ENCODE assay signal across 8 cellular contexts in the genomic region with DNA sequence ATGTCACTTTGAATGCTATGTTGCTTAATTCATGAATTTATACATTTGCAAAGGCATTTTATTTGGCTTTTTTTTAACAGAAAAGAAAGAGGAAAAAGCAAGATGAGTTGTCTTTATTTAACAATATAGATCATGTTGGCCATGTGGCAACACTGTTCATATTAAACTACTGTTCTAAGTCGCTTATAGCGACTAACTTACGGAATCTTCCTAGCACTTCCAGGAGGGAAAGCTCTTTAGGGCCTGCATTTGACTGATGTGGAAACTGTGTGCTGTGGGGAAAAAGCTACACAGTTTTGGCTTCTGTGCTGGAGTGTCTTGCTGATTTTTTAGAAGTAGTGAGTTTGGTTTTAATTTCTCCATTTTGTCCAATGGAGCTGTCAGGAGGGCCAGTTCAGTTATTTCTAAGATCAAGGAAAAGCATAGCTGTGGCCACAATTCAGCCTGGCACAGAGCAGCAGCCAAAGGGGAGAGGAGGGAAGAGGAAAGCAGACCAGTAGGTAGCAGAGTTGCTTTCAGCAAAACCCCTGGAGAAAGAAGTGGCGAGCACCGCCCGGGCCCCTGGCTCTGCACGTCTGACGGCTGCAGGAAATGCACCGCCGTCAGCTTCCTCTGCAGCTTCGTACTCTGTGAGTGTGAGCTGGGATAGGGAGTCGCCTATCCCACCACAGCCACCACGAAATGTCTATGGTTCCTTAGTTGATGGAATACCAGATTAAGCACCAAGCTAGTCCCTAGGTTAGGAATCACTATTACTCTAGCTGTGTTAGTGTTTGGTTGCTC.
DNase-seq lines count a peak whose midpoint lies in the region; ATAC-seq, FAIRE-seq and TF ChIP-seq lines count a peak whose summit lies in the region.
"Had no signal": no experiment of that assay in that cellular context is flagged by ENCODE, and none has a peak within 500 bp of the region (broad histone marks: within the 10 kb centered on the region; RNA-seq: fewer than 3 reads in every experiment).

No MANE protein-coding gene starts in this region.

- no peak overlapping the region for H2AFZ ChIP-seq in PC-9

- no peak for TF ChIP-seq EP300 in esophagus muscularis mucosa (IDR thresholded peaks at IDR 0.05)

- CTCF ChIA-PET in PC-9 (lab: Charles Lee) = no interaction called here

- H3K9me3 ChIP-seq in PC-9 (ENCODE audit: insufficient read depth, low read depth) (no peaks in the 10 kb centered on the region), esophagus muscularis mucosa (no peaks in the 10 kb centered on the region)

- peaks cover 40% of the 10 kb centered on the region for H3K4me1 Mint-ChIP-seq in stimulated activated naive CD8-positive, alpha-beta T cell treated with anti-CD3 and anti-CD28 coated beads, Interleukin-15, Interleukin-2, amounts not matched to agents 100 ng/mL and 50 ng/mL, for 24 hours (ENCODE audit: low read depth)

- WGBS in esophagus muscularis mucosa = 71% methylated on average over 13 of the region's 13 CpGs

- POLR2A ChIA-PET in PC-9 (lab: Charles Lee; ENCODE audit: unreplicated experiment) = interaction anchor here (0.6 kb wide), 2 partner anchors 62 to 170 kb away, joined by 3 to 5 read pairs; no protein-coding TSS in a partner anchor

- H3K4me3 ChIP-seq in PC-9 (no peak overlapping the region), esophagus muscularis mucosa (peak overlapping the region; percentile 25 to 38 (median 35))

- H3K36me3 ChIP-seq in PC-9 (ENCODE audit: low read depth) (no peaks in the 10 kb centered on the region), esophagus muscularis mucosa (peaks cover 0 to 49% (median 16%) of the 10 kb centered on the region in 4 donors)

- no peaks in the 10 kb centered on the region for H3K79me2 ChIP-seq in PC-9 (ENCODE audit: low read depth)

- H3K27me3 ChIP-seq in PC-9 (ENCODE audit: insufficient read depth, low read depth) = no peaks in the 10 kb centered on the region
- no peaks in the 10 kb centered on the region for H3K27me3 ChIP-seq in esophagus muscularis mucosa

- peaks cover 32% of the 10 kb centered on the region for H3K4me1 ChIP-seq in PC-9 (replicated peaks; ENCODE audit: insufficient read depth)
- H3K4me1 ChIP-seq in esophagus muscularis mucosa = peaks cover 38 to 59% (median 55%) of the 10 kb centered on the region in 4 donors

- no peak for TF ChIP-seq POLR2A in esophagus muscularis mucosa (IDR thresholded peaks at IDR 0.05; ENCODE audit: low read depth)

- peaks cover 27% of the 10 kb centered on the region for H3F3A ChIP-seq in PC-9 (ENCODE audit: insufficient read depth, low read depth)

- TF ChIP-seq CTCF in PC-9 (conservative IDR thresholded peaks at IDR 0.05) = no peak
- TF ChIP-seq CTCF in esophagus muscularis mucosa (IDR thresholded peaks at IDR 0.05) = no peak

- H3K27ac Mint-ChIP-seq in stimulated activated naive CD8-positive, alpha-beta T cell treated with anti-CD3 and anti-CD28 coated beads, Interleukin-15, Interleukin-2, amounts not matched to agents 100 ng/mL and 50 ng/mL, for 24 hours = no peak overlapping the region

- peaks cover 64% of the 10 kb centered on the region for H3K27me3 Mint-ChIP-seq in stimulated activated naive CD8-positive, alpha-beta T cell treated with anti-CD3 and anti-CD28 coated beads, Interleukin-15, Interleukin-2, amounts not matched to agents 100 ng/mL and 50 ng/mL, for 24 hours

- ATAC-seq in HG02642 (IDR thresholded peaks at IDR 0.05; ENCODE audit: poor library complexity, unreplicated experiment) = peak; percentile 40

- H4K20me1 ChIP-seq in PC-9 (ENCODE audit: insufficient read depth) = no peaks in the 10 kb centered on the region

- no peaks in the 10 kb centered on the region for H3K9me2 ChIP-seq in PC-9 (ENCODE audit: insufficient read depth)

- H3K4me3 Mint-ChIP-seq in stimulated activated naive CD8-positive, alpha-beta T cell treated with anti-CD3 and anti-CD28 coated beads, Interleukin-15, Interleukin-2, amounts not matched to agents 100 ng/mL and 50 ng/mL, for 24 hours = peak overlapping the region; percentile 35

- no peak overlapping the region for H3K27ac ChIP-seq in PC-9
- H3K27ac ChIP-seq in esophagus muscularis mucosa (replicated peaks in 1 of 4) = peak overlapping the region; percentile 61 to 73 (median 68)
- H3K27ac ChIP-seq: HL-60 had no signal

- FAIRE-seq in RCC 7860 (lab: Jason Lieb, UNC) = no peak

- BruUV-seq in PC-9 (replicated peaks; lab: Mats Ljungman, UMichigan) = no TSS peak

- H3K36me3 Mint-ChIP-seq in stimulated activated naive CD8-positive, alpha-beta T cell treated with anti-CD3 and anti-CD28 coated beads, Interleukin-15, Interleukin-2, amounts not matched to agents 100 ng/mL and 50 ng/mL, for 24 hours (ENCODE audit: low read depth) = no peaks in the 10 kb centered on the region

- intact Hi-C loops in PC-9 (cut with micrococcal nuclease; ENCODE audit: unreplicated experiment) (loop anchor here (2.0 kb wide), 1 partner anchor 38 kb away; no protein-coding TSS in a partner anchor), esophagus muscularis mucosa (cut with DNase I) (no loop called here)

- H3K9me3 Mint-ChIP-seq in stimulated activated naive CD8-positive, alpha-beta T cell treated with anti-CD3 and anti-CD28 coated beads, Interleukin-15, Interleukin-2, amounts not matched to agents 100 ng/mL and 50 ng/mL, for 24 hours = no peaks in the 10 kb centered on the region

- peak overlapping the region; percentile 79 for H3K4me2 ChIP-seq in PC-9

- DNase-seq in PC-9 (no peak), esophagus muscularis mucosa (ENCODE audit: extremely low spot score) (no peak), NCI-H446 (lab: John Stamatoyannopoulos, UW) (no peak), RCC 7860 (ENCODE audit: low spot score) (no peak), SKM-1 treated with dmso at 0.1 percent for 144 hours (lab: John Stamatoyannopoulos, UW; ENCODE audit: unreplicated experiment) (no peak)
